ENCODE assay signal across 23 cellular contexts in the genomic region with DNA sequence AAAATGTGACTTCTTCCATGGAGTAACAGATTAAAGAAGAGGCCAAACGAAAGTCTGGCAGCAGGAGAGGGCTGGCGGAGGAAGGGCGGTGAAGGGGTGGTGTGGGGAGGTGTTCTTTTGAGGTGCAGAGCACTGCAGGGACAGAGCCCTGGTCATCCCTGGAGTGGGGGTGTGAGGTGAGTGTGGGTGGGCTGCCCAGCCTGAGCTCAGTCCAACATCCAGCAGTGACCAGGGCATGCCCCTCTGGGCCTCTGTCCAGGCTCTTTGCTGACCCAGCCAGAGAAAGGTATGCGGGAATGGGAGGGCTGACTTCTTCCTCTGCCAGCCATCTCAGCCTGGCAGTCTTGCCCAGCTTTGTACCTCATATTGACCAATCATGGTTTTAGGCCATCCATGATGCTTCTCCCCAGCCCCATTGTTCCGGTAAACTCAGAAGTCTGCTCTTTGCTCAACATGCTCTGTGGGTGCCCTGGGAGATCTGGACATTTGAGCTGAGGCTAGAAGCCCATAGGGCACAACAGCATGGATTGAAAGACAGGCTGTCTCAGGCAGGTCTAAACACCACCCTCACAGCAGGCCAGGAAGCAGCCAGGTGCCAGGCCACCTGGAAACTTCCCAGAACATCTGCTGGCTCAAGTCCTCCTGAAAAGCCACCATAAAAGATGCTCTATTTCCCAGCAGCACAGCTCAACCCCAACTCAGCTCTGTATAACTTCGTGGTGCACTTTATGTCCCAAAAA. TPM values are rescaled to one million over a fixed set of nuclear protein-coding genes. Genes with fewer than 3 reads are reported as not detected.
DNase-seq lines count a peak whose midpoint lies in the region; ATAC-seq and TF ChIP-seq lines count a peak whose summit lies in the region.
"Had no signal": no experiment of that assay in that cellular context is flagged by ENCODE, and none has a peak within 500 bp of the region (broad histone marks: within the 10 kb centered on the region; RNA-seq: fewer than 3 reads in every experiment).

No MANE protein-coding gene starts in this region.

- H3K9me3 Mint-ChIP-seq in neural crest cell, result no peaks in the 10 kb centered on the region
- no peaks in the 10 kb centered on the region for H3K9me3 Mint-ChIP-seq in activated naive CD8-positive, alpha-beta T cell treated with anti-CD3 and anti-CD28 coated beads, Interleukin-2, amount 50 U/mL, for 24 hours
- H3K9me3 Mint-ChIP-seq: activated naive CD4-positive, alpha-beta T cell treated with anti-CD3 and anti-CD28 coated beads for 36 hours; IgD-negative memory B cell; mesothelial cell of epicardium had no signal

- H3K27me3 Mint-ChIP-seq in neural crest cell (ENCODE audit: low read depth), result no peaks in the 10 kb centered on the region
- peaks cover 31% of the 10 kb centered on the region for H3K27me3 Mint-ChIP-seq in activated naive CD8-positive, alpha-beta T cell treated with anti-CD3 and anti-CD28 coated beads, Interleukin-2, amount 50 U/mL, for 24 hours
- H3K27me3 Mint-ChIP-seq: IgD-negative memory B cell had no signal

- peaks cover 8% of the 10 kb centered on the region for H3K36me3 Mint-ChIP-seq in neural crest cell (ENCODE audit: low read depth)
- H3K36me3 Mint-ChIP-seq in activated naive CD8-positive, alpha-beta T cell treated with anti-CD3 and anti-CD28 coated beads, Interleukin-2, amount 50 U/mL, for 24 hours (ENCODE audit: low read depth), result peaks cover 19% of the 10 kb centered on the region

- H3K4me3 ChIP-seq in smooth muscle cell, result no peak overlapping the region
- H3K4me3 ChIP-seq: psoas muscle, skin epidermis had no signal

- 90% methylated on average over 6 of the region's 6 CpGs for WGBS in smooth muscle cell (ENCODE audit: low lambda C conversion rate)

- H3K36me3 ChIP-seq in smooth muscle cell (ENCODE audit: low read depth), result no peaks in the 10 kb centered on the region

- DNase-seq in DMS53 (lab: John Stamatoyannopoulos, UW), result peak; percentile 15
- DNase-seq in DMS53 treated with DMSO at 0.1 percent for 48 hours (lab: John Stamatoyannopoulos, UW; ENCODE audit: unreplicated experiment), result no peak
- peak; percentile 53 to 79 for DNase-seq in NCI-H2081 (lab: John Stamatoyannopoulos, UW)
- DNase-seq in NCI-H69 (lab: John Stamatoyannopoulos, UW), result peak; percentile 91
- no peak for DNase-seq in neural crest cell (ENCODE audit: low read depth, low spot score)
- DNase-seq in smooth muscle cell (lab: John Stamatoyannopoulos, UW; ENCODE audit: unreplicated experiment), result no peak
- DNase-seq in mucosa of gallbladder (ENCODE audit: low spot score), result no peak
- DNase-seq in activated naive CD8-positive, alpha-beta T cell treated with anti-CD3 and anti-CD28 coated beads, Interleukin-2, amount 50 U/mL, for 24 hours, result no peak
- DNase-seq: activated naive CD4-positive, alpha-beta T cell treated with anti-CD3 and anti-CD28 coated beads for 36 hours; activated T-cell treated with anti-CD3 and anti-CD28 coated beads for 4 hours; anterior cingulate cortex; left colon; psoas muscle; stimulated activated CD4-positive, alpha-beta T cell treated with anti-CD3 and anti-CD28 coated beads, Interleukin-4, amount 100 ng/mL, for 1 hour had no signal

- TF ChIP-seq CTCF in neural crest cell (conservative IDR thresholded peaks at IDR 0.05) (no peak), smooth muscle cell (IDR thresholded peaks at IDR 0.05; ENCODE audit: borderline replicate concordance, insufficient read depth, poor library complexity, severe bottlenecking) (no peak)

- no peaks in the 10 kb centered on the region for H3K4me1 ChIP-seq in smooth muscle cell (ENCODE audit: low read depth)
- H3K4me1 ChIP-seq: psoas muscle had no signal

- peaks cover 13% of the 10 kb centered on the region for H3K4me1 Mint-ChIP-seq in neural crest cell
- peaks cover 42% of the 10 kb centered on the region for H3K4me1 Mint-ChIP-seq in activated naive CD8-positive, alpha-beta T cell treated with anti-CD3 and anti-CD28 coated beads, Interleukin-2, amount 50 U/mL, for 24 hours

- H3K27ac Mint-ChIP-seq in neural crest cell (ENCODE audit: unreplicated experiment), result peak overlapping the region; percentile 83
- H3K27ac Mint-ChIP-seq in activated naive CD8-positive, alpha-beta T cell treated with anti-CD3 and anti-CD28 coated beads, Interleukin-2, amount 50 U/mL, for 24 hours, result no peak overlapping the region
- H3K27ac Mint-ChIP-seq: activated naive CD4-positive, alpha-beta T cell treated with anti-CD3 and anti-CD28 coated beads for 36 hours; IgD-negative memory B cell; mesothelial cell of epicardium had no signal

- no peaks in the 10 kb centered on the region for H3K9me3 ChIP-seq in smooth muscle cell (replicated peaks; ENCODE audit: low read depth)
- H3K9me3 ChIP-seq: psoas muscle had no signal

- no peak overlapping the region for H2AFZ ChIP-seq in smooth muscle cell (ENCODE audit: low read depth)

- no peak overlapping the region for H3K9ac ChIP-seq in smooth muscle cell (ENCODE audit: low read depth)

- no peak overlapping the region for H3K4me2 ChIP-seq in smooth muscle cell

- ATAC-seq in activated naive CD8-positive, alpha-beta T cell treated with anti-CD3 and anti-CD28 coated beads, Interleukin-2, amount 50 U/mL, for 24 hours, result no peak
- ATAC-seq: left colon, psoas muscle had no signal

- H3F3A ChIP-seq in smooth muscle cell (ENCODE audit: low read depth), result no peaks in the 10 kb centered on the region

- no peak overlapping the region for H3K4me3 Mint-ChIP-seq in neural crest cell
- no peak overlapping the region for H3K4me3 Mint-ChIP-seq in activated naive CD8-positive, alpha-beta T cell treated with anti-CD3 and anti-CD28 coated beads, Interleukin-2, amount 50 U/mL, for 24 hours
- H3K4me3 Mint-ChIP-seq: activated naive CD4-positive, alpha-beta T cell treated with anti-CD3 and anti-CD28 coated beads for 36 hours; mesothelial cell of epicardium had no signal

- H3K27ac ChIP-seq in smooth muscle cell (ENCODE audit: low read depth), result no peak overlapping the region
- H3K27ac ChIP-seq: 22Rv1, psoas muscle, skin epidermis, VCaP had no signal

- H4K20me1 ChIP-seq in smooth muscle cell (ENCODE audit: low read depth), result no peaks in the 10 kb centered on the region

- H3K27me3 ChIP-seq in smooth muscle cell (ENCODE audit: low read depth), result no peaks in the 10 kb centered on the region

- H3K79me2 ChIP-seq in smooth muscle cell (ENCODE audit: low read depth), result no peaks in the 10 kb centered on the region

RNA-seq across cellular contexts. Expression of a gene that starts 25.9 kb away (rescaled TPM):
- total RNA-seq in neural crest cell (not detected in 2 replicates), smooth muscle cell (0.13 and 0.81 TPM in 2 replicates), mucosa of gallbladder (11.9 TPM)
- polyA plus RNA-seq in smooth muscle cell, result 0.19 and 0.35 TPM in 2 replicates
- total RNA-seq: chondrocyte, mesothelial cell of epicardium had no signal
- polyA plus RNA-seq: BJ, neural cell had no signal

RNA-seq across cellular contexts. Expression of a gene that starts 31.0 kb away (rescaled TPM):
- not detected in 2 replicates for total RNA-seq in neural crest cell
- not detected in 2 replicates for total RNA-seq in smooth muscle cell
- polyA plus RNA-seq in smooth muscle cell, result not detected in 2 replicates
- 0.23 TPM for total RNA-seq in mucosa of gallbladder
- total RNA-seq: activated naive CD4-positive, alpha-beta T cell treated with anti-CD3 and anti-CD28 coated beads for 36 hours; chondrocyte; mesothelial cell of epicardium; psoas muscle; T-helper 1 cell treated with Interleukin-12 subunit alpha and Interleukin-12 subunit beta and Interleukin-4 antibody, amounts not matched to agents 30 ng/mL and 1 ng/mL, for 36 hours had no signal
- polyA plus RNA-seq: BJ, neural cell had no signal

Comparison
In these comparisons a context has a peak if more than half of its experiments do, and no peak if none do; other contexts are left out.
1. DNase-seq: peak in DMS53 (single experiment), NCI-H2081 (2 of 2) and NCI-H69 (single experiment); none in DMS53 treated with DMSO at 0.1 percent for 48 hours (single experiment), neural crest cell (single experiment), smooth muscle cell (single experiment), mucosa of gallbladder (single experiment) and activated naive CD8-positive, alpha-beta T cell treated with anti-CD3 and anti-CD28 coated beads, Interleukin-2, amount 50 U/mL, for 24 hours (single experiment).